Comparison of ENCODE assay signal across 18 cellular contexts in genomic region chr15:45088801-45089711, GRCh38. TPM values are rescaled to one million over a fixed set of nuclear protein-coding genes. Genes with fewer than 3 reads are reported as not detected.
DNase-seq lines count a peak whose midpoint lies in the region; ATAC-seq and FAIRE-seq lines count a peak whose summit lies in the region.
"Had no signal": no experiment of that assay in that cellular context is flagged by ENCODE, and none has a peak within 500 bp of the region (broad histone marks: within the 10 kb centered on the region; RNA-seq: fewer than 3 reads in every experiment).

No MANE protein-coding gene starts in this region.

- DNase-seq in Daoy (ENCODE audit: low read depth) (peak; percentile 71), RCC 7860 (ENCODE audit: low spot score) (peak; percentile 49), left kidney (ENCODE audit: low read depth, low spot score) (peak; percentile 9)
- no peak for DNase-seq in activated CD4-positive, CD25-positive, alpha-beta regulatory T cell treated with anti-CD3 and anti-CD28 coated beads, Interleukin-2, amount 50 U/mL, for 72 hours
- DNase-seq: activated CD4-positive, CD25-positive, alpha-beta regulatory T cell; foreskin fibroblast; left ventricle myocardium inferior; NCI-H146; pancreas; SHP77; T-helper 17 cell had no signal

- ATAC-seq in GM19467 (IDR thresholded peaks at IDR 0.05; ENCODE audit: unreplicated experiment): no peak
- ATAC-seq in HG03439 (IDR thresholded peaks at IDR 0.05; ENCODE audit: unreplicated experiment): no peak
- ATAC-seq: GM23338, pancreas, T-helper 17 cell had no signal

- FAIRE-seq in RCC 7860 (lab: Jason Lieb, UNC): peak; percentile 42
- FAIRE-seq: G401.6, pancreas had no signal

RNA-seq across cellular contexts. Expression of gene DUOX2, which starts 24.9 kb away (rescaled TPM):
- total RNA-seq in Daoy (2014; rRNA removed; shearing (Covaris generic)): 0.40 and 1.2 TPM in 2 replicates
- total RNA-seq: chondrocyte, GM23338, LHCN-M2, myocyte had no signal

RNA-seq across cellular contexts. Expression of gene DUOXA2, which starts 25.1 kb away (rescaled TPM):
- 0.15 TPM in 1 of 2 replicates, not detected in the other for total RNA-seq in Daoy (2014; rRNA removed; shearing (Covaris generic))
- total RNA-seq: chondrocyte, GM23338, left ventricle myocardium inferior, LHCN-M2, myocyte, T-helper 17 cell had no signal

RNA-seq across cellular contexts. Expression of gene DUOXA1, which starts 40.6 kb away (rescaled TPM):
- not detected in 2 replicates for total RNA-seq in Daoy (2014; rRNA removed; shearing (Covaris generic))
- total RNA-seq: GM23338, LHCN-M2, myocyte had no signal

RNA-seq across cellular contexts. Expression of gene DUOX1, which starts 40.7 kb away (rescaled TPM):
- 0.03 and 0.17 TPM in 2 replicates for total RNA-seq in Daoy (2014; rRNA removed; shearing (Covaris generic))
- total RNA-seq: chondrocyte, myocyte had no signal
